In the genomic region with DNA sequence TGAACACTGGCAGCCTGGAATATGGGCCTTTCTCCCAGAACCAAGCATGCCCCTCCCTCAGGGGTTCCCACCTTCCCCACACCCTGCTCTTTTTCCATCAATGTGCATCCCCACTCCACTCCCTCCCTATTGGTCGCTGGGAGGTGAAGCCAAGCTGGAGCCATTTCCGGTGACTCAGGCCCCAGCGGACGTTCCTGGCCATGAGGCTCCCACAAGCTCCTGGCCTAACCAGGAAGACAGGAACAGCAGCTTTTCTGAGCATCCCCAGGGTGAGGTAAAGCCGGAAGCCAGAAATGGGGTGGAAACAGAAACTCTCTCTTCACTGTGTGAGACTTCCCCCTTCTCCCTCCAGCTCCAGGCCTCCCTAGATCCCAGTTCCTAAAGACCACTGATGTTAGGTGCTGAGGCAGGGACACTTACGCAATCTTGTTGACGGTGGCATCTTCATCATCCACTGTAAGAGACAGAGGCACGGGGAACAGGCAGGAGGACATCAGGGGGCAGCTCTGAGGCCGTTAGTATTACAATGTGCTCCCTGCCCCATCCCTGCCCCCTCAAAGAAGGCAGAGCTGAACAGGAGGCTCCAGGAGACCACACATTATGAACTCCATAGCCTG, we compare ENCODE assay signal across 21 cellular contexts. TPM values are rescaled to one million over a fixed set of nuclear protein-coding genes. Genes with fewer than 3 reads are reported as not detected.
DNase-seq lines count a peak whose midpoint lies in the region; ATAC-seq and TF ChIP-seq lines count a peak whose summit lies in the region.
"Had no signal": no experiment of that assay in that cellular context is flagged by ENCODE, and none has a peak within 500 bp of the region (broad histone marks: within the 10 kb centered on the region; RNA-seq: fewer than 3 reads in every experiment).

No MANE protein-coding gene starts in this region.

- H3K27ac ChIP-seq in skeletal muscle tissue (ENCODE audit: low read depth, low read length): peak overlapping the region; percentile 36

- peak; percentile 91 for DNase-seq in HT1080 (ENCODE audit: low read depth)
- peak; percentile 65 for DNase-seq in fibroblast of the aortic adventitia (ENCODE audit: low read depth)
- DNase-seq in HK-2 (ENCODE audit: unreplicated experiment): no peak
- no peak for DNase-seq in AML-193 (lab: John Stamatoyannopoulos, UW)
- no peak for DNase-seq in GM20000 (ENCODE audit: low spot score)
- DNase-seq: activated CD4-positive, alpha-beta T cell treated with anti-CD3 and anti-CD28 coated beads, Interleukin-2, amount 50 U/mL, for 1 hour; anterior cingulate cortex; CD8-positive, alpha-beta memory T cell; effector CD8-positive, alpha-beta T cell; GDM1; head of caudate nucleus; naive thymus-derived CD8-positive, alpha-beta T cell; NCI-H2029; NCI-H82; SIG-M5; T1000 had no signal

- H3K4me1 Mint-ChIP-seq in activated T-helper 17 cell treated with anti-CD3 and anti-CD28 coated beads, Interleukin-2, amount 50 U/mL, for 72 hours: peaks cover 19% of the 10 kb centered on the region

- no peaks in the 10 kb centered on the region for H3K9me3 Mint-ChIP-seq in activated T-helper 17 cell treated with anti-CD3 and anti-CD28 coated beads, Interleukin-2, amount 50 U/mL, for 72 hours
- H3K9me3 Mint-ChIP-seq: CD8-positive, alpha-beta memory T cell; naive thymus-derived CD8-positive, alpha-beta T cell; stimulated activated naive CD8-positive, alpha-beta T cell treated with anti-CD3 and anti-CD28 coated beads, Interleukin-15, Interleukin-2, amounts not matched to agents 100 ng/mL and 50 ng/mL, for 24 hours had no signal

- peaks cover 41 to 54% (median 52%) of the 10 kb centered on the region in 3 donors for H3K4me1 ChIP-seq in skeletal muscle tissue (ENCODE audit: control insufficient read depth in 3 of 3, insufficient read depth in 3 of 3, low read length in 3 of 3)

- peak overlapping the region; percentile 12 for H3K27ac Mint-ChIP-seq in activated T-helper 17 cell treated with anti-CD3 and anti-CD28 coated beads, Interleukin-2, amount 50 U/mL, for 72 hours
- H3K27ac Mint-ChIP-seq: stimulated activated naive CD8-positive, alpha-beta T cell treated with anti-CD3 and anti-CD28 coated beads, Interleukin-15, Interleukin-2, amounts not matched to agents 100 ng/mL and 50 ng/mL, for 24 hours had no signal

- H3K9me3 ChIP-seq in skeletal muscle tissue (ENCODE audit: control insufficient read depth in 3 of 3, low read length in 3 of 3): no peaks in the 10 kb centered on the region

- TF ChIP-seq CTCF in fibroblast of the aortic adventitia (IDR thresholded peaks at IDR 0.05; ENCODE audit: insufficient read depth, low read length) (no peak), GM20000 (IDR thresholded peaks at IDR 0.05; ENCODE audit: extremely low read depth, missing control alignments) (no peak)

- H3K27me3 Mint-ChIP-seq in activated T-helper 17 cell treated with anti-CD3 and anti-CD28 coated beads, Interleukin-2, amount 50 U/mL, for 72 hours: no peaks in the 10 kb centered on the region
- H3K27me3 Mint-ChIP-seq: CD8-positive, alpha-beta memory T cell; naive thymus-derived CD8-positive, alpha-beta T cell; stimulated activated naive CD8-positive, alpha-beta T cell treated with anti-CD3 and anti-CD28 coated beads, Interleukin-15, Interleukin-2, amounts not matched to agents 100 ng/mL and 50 ng/mL, for 24 hours had no signal

- no peaks in the 10 kb centered on the region for H3K27me3 ChIP-seq in skeletal muscle tissue (ENCODE audit: control insufficient read depth in 3 of 3, insufficient read depth in 3 of 3, low read length in 3 of 3)

- H3K4me3 Mint-ChIP-seq in activated T-helper 17 cell treated with anti-CD3 and anti-CD28 coated beads, Interleukin-2, amount 50 U/mL, for 72 hours: no peak overlapping the region
- H3K4me3 Mint-ChIP-seq: naive thymus-derived CD8-positive, alpha-beta T cell; stimulated activated naive CD8-positive, alpha-beta T cell treated with anti-CD3 and anti-CD28 coated beads, Interleukin-15, Interleukin-2, amounts not matched to agents 100 ng/mL and 50 ng/mL, for 24 hours had no signal

- H3K4me3 ChIP-seq in fibroblast of the aortic adventitia (ENCODE audit: low read depth, low read length) (no peak overlapping the region), skeletal muscle tissue (ENCODE audit: low read length in 3 of 3) (no peak overlapping the region)

- peaks cover 42% of the 10 kb centered on the region for H3K36me3 Mint-ChIP-seq in activated T-helper 17 cell treated with anti-CD3 and anti-CD28 coated beads, Interleukin-2, amount 50 U/mL, for 72 hours (ENCODE audit: low read depth)

- no peak for ATAC-seq in activated T-helper 17 cell treated with anti-CD3 and anti-CD28 coated beads, Interleukin-2, amount 50 U/mL, for 72 hours (replicated peaks)
- ATAC-seq: left lobe of liver; naive thymus-derived CD8-positive, alpha-beta T cell; sciatic nerve had no signal

- H3K9ac ChIP-seq in skeletal muscle tissue (ENCODE audit: low read depth in 1 of 3, low read length in 3 of 3): peak overlapping the region in 1 of 3 donors; percentile 33

- H3K36me3 ChIP-seq in skeletal muscle tissue (ENCODE audit: control insufficient read depth in 3 of 3, insufficient read depth in 3 of 3, low read length in 3 of 3): peaks cover 58 to 61% (median 59%) of the 10 kb centered on the region in 3 donors

RNA-seq across cellular contexts. Expression of a gene that starts 5.0 kb away (rescaled TPM):
- 28.2 and 32.8 TPM in 2 replicates for total RNA-seq in HT1080 (2014; rRNA removed; shearing (Covaris generic))
- polyA plus RNA-seq in HT1080 (2015; cell fraction: cytosol; rRNA removed): 20.3 and 26.6 TPM in 2 replicates
- 112 and 118 TPM in 2 replicates for polyA plus RNA-seq in HT1080 (2015; cell fraction: nucleus; rRNA removed)
- 100 to 1,000 TPM in 1 of 2 donors, 10 to 100 TPM in 1; 56.8 to 105 TPM for total RNA-seq in activated T-helper 17 cell treated with anti-CD3 and anti-CD28 coated beads, Interleukin-2, amount 50 U/mL, for 72 hours
- total RNA-seq in fibroblast of the aortic adventitia (ENCODE audit: low replicate concordance): 20.2 and 57.3 TPM in 2 replicates
- total RNA-seq in skeletal muscle tissue: 21.4 TPM

RNA-seq across cellular contexts. Expression of a gene that starts 11.0 kb away (rescaled TPM):
- not detected in 2 replicates for total RNA-seq in HT1080 (2014; rRNA removed; shearing (Covaris generic))
- 0.03 and 0.13 TPM in 2 replicates for polyA plus RNA-seq in HT1080 (2015; cell fraction: cytosol; rRNA removed)
- polyA plus RNA-seq in HT1080 (2015; cell fraction: nucleus; rRNA removed): 0.02 and 0.08 TPM in 2 replicates
- under 1 TPM; 0.26 to 0.42 TPM for total RNA-seq in activated T-helper 17 cell treated with anti-CD3 and anti-CD28 coated beads, Interleukin-2, amount 50 U/mL, for 72 hours
- total RNA-seq in fibroblast of the aortic adventitia (ENCODE audit: low replicate concordance) (0.41 TPM in 1 of 2 replicates, not detected in the other), skeletal muscle tissue (1.6 TPM)
- total RNA-seq: left lobe of liver had no signal
- polyA plus RNA-seq: CD8-positive, alpha-beta memory T cell; naive thymus-derived CD8-positive, alpha-beta T cell had no signal

RNA-seq across cellular contexts. Expression of a gene that starts 25.6 kb away (rescaled TPM):
- total RNA-seq in HT1080 (2014; rRNA removed; shearing (Covaris generic)): 4,519 and 5,260 TPM in 2 replicates
- polyA plus RNA-seq in HT1080 (2015; cell fraction: cytosol; rRNA removed): 3,250 and 3,407 TPM in 2 replicates
- 2,778 and 2,938 TPM in 2 replicates for polyA plus RNA-seq in HT1080 (2015; cell fraction: nucleus; rRNA removed)
- total RNA-seq in activated T-helper 17 cell treated with anti-CD3 and anti-CD28 coated beads, Interleukin-2, amount 50 U/mL, for 72 hours: 1,000 to 10,000 TPM; 1,357 to 2,653 TPM
- 159 and 2,451 TPM in 2 replicates for total RNA-seq in fibroblast of the aortic adventitia (ENCODE audit: low replicate concordance)
- 674 TPM for total RNA-seq in skeletal muscle tissue

RNA-seq across cellular contexts. Expression of a gene that starts 35.8 kb away (rescaled TPM):
- total RNA-seq in HT1080 (2014; rRNA removed; shearing (Covaris generic)): 5.1 and 5.2 TPM in 2 replicates
- polyA plus RNA-seq in HT1080 (2015; cell fraction: cytosol; rRNA removed): 4.6 and 6.0 TPM in 2 replicates
- 6.6 and 8.1 TPM in 2 replicates for polyA plus RNA-seq in HT1080 (2015; cell fraction: nucleus; rRNA removed)
- total RNA-seq in activated T-helper 17 cell treated with anti-CD3 and anti-CD28 coated beads, Interleukin-2, amount 50 U/mL, for 72 hours: 10 to 100 TPM; 12.2 to 19.3 TPM
- total RNA-seq in fibroblast of the aortic adventitia (ENCODE audit: low replicate concordance) (0.25 and 0.54 TPM in 2 replicates), skeletal muscle tissue (0.52 TPM)

RNA-seq across cellular contexts. Expression of a gene that starts 45.0 kb away (rescaled TPM):
- 12.4 and 17.0 TPM in 2 replicates for total RNA-seq in HT1080 (2014; rRNA removed; shearing (Covaris generic))
- polyA plus RNA-seq in HT1080 (2015; cell fraction: cytosol; rRNA removed): 13.0 and 17.8 TPM in 2 replicates
- 51.9 and 58.4 TPM in 2 replicates for polyA plus RNA-seq in HT1080 (2015; cell fraction: nucleus; rRNA removed)
- total RNA-seq in activated T-helper 17 cell treated with anti-CD3 and anti-CD28 coated beads, Interleukin-2, amount 50 U/mL, for 72 hours: 10 to 100 TPM; 66.8 to 78.6 TPM
- 22.6 and 23.8 TPM in 2 replicates for total RNA-seq in fibroblast of the aortic adventitia (ENCODE audit: low replicate concordance)
- 26.1 TPM for total RNA-seq in skeletal muscle tissue

Comparison
In these comparisons a context has a peak if more than half of its experiments do, and no peak if none do; other contexts are left out.
1. DNase-seq: peak in HT1080 (single experiment) and fibroblast of the aortic adventitia (single experiment); none in HK-2 (single experiment), AML-193 (0 of 2) and GM20000 (single experiment).